In the genomic region with DNA sequence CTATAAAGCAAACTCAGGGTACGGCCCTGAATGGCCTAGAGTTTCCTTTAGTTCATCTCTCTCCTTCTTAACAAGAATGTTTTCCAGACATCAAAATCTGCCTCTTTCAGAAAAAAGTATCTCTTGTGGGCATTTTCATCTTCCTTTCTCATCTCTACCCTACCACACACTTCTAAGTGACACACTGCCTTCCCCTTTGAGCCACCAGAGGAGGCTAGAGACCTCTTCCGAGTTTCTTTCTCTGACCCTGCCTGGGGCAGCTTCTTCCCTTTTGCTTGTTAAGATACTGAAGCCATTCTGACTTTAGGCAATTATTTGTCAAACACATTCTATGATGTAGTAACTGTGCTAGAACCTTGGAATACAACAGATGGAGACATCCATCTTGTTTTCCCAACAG, we compare ENCODE assay signal across 11 cellular contexts. TPM values are rescaled to one million over a fixed set of nuclear protein-coding genes. Genes with fewer than 3 reads are reported as not detected.
DNase-seq lines count a peak whose midpoint lies in the region; ATAC-seq and TF ChIP-seq lines count a peak whose summit lies in the region.
"Had no signal": no experiment of that assay in that cellular context is flagged by ENCODE, and none has a peak within 500 bp of the region (broad histone marks: within the 10 kb centered on the region; RNA-seq: fewer than 3 reads in every experiment).

No MANE protein-coding gene starts in this region.

- no peak overlapping the region for H3K18ac ChIP-seq in H9 (ENCODE audit: insufficient read length, low read depth, low read length)

- no peak overlapping the region for H4K91ac ChIP-seq in H9 (ENCODE audit: insufficient read length, low read depth, low read length)

- POLR2A ChIA-PET in activated CD4-positive, alpha-beta T cell treated with anti-CD3 and anti-CD28 coated beads, Interleukin-2, amount 10 ng/mL, durations not matched to agents 7 days and 5 days (lab: Charles Lee), result no interaction called here

- CTCF ChIA-PET in activated CD4-positive, alpha-beta T cell treated with anti-CD3 and anti-CD28 coated beads, Interleukin-2, amount 10 ng/mL, durations not matched to agents 7 days and 5 days (lab: Charles Lee), result interaction anchor here (0.6 kb wide), 2 partner anchors 1110 to 1142 kb away, joined by 3 read pairs; no protein-coding TSS in a partner anchor

- H2BK12ac ChIP-seq in H9 (ENCODE audit: insufficient read length, low read depth, low read length), result no peak overlapping the region

- no peak overlapping the region for H3K4me2 ChIP-seq in H9 (ENCODE audit: insufficient read depth, insufficient read length, low read length)

- H2AK5ac ChIP-seq in H9 (ENCODE audit: insufficient read length, low read length), result no peak overlapping the region

- H3K9me3 ChIP-seq in H9 (ENCODE audit: control insufficient read depth, low read depth, low read length), result no peaks in the 10 kb centered on the region

- H3K36me3 Mint-ChIP-seq in H9 (ENCODE audit: insufficient read depth in 1 of 3, low read depth in 3 of 3), result no peaks in the 10 kb centered on the region
- no peaks in the 10 kb centered on the region for H3K36me3 Mint-ChIP-seq in activated CD4-positive, alpha-beta T cell treated with anti-CD3 and anti-CD28 coated beads, Interleukin-2, amount 10 ng/mL, durations not matched to agents 7 days and 5 days (ENCODE audit: low read depth)
- H3K36me3 Mint-ChIP-seq: IgD-negative memory B cell had no signal

- H3K27me3 ChIP-seq in H9 (ENCODE audit: insufficient read depth, low read length), result no peaks in the 10 kb centered on the region; the same call in 1 of the 2 replicates

- no peak overlapping the region for H2BK20ac ChIP-seq in H9 (ENCODE audit: low read depth, low read length, poor library complexity, severe bottlenecking)

- H3K4me1 Mint-ChIP-seq in H9, result no peaks in the 10 kb centered on the region
- peaks cover 2% of the 10 kb centered on the region for H3K4me1 Mint-ChIP-seq in activated CD4-positive, alpha-beta T cell treated with anti-CD3 and anti-CD28 coated beads, Interleukin-2, amount 10 ng/mL, durations not matched to agents 7 days and 5 days
- H3K4me1 Mint-ChIP-seq: IgD-negative memory B cell had no signal

- no peak overlapping the region for H2BK120ac ChIP-seq in H9 (ENCODE audit: low read depth, low read length, poor library complexity, severe bottlenecking)

- H3K27ac Mint-ChIP-seq in H9, result no peak overlapping the region
- no peak overlapping the region for H3K27ac Mint-ChIP-seq in activated CD4-positive, alpha-beta T cell treated with anti-CD3 and anti-CD28 coated beads, Interleukin-2, amount 10 ng/mL, durations not matched to agents 7 days and 5 days
- H3K27ac Mint-ChIP-seq: IgD-negative memory B cell had no signal

- WGBS in H9 (ENCODE audit: extremely low coverage, insufficient read length, low lambda C conversion rate), result no CpG with 5 or more reads among the region's 2 CpGs

- H3K4ac ChIP-seq in H9 (ENCODE audit: low read depth, low read length), result no peak overlapping the region

- no peaks in the 10 kb centered on the region for H3K23me2 ChIP-seq in H9 (ENCODE audit: insufficient read length, low read depth, low read length, poor library complexity, severe bottlenecking)

- no peak overlapping the region for H3K23ac ChIP-seq in H9 (ENCODE audit: insufficient read length, low read depth, low read length)

- no peak overlapping the region for H2BK5ac ChIP-seq in H9 (ENCODE audit: insufficient read length, low read length)

- TF ChIP-seq CTCF in H9 (conservative IDR thresholded peaks at IDR 0.05), result peak; percentile 90

- no peak overlapping the region for H3K27ac ChIP-seq in H9 (ENCODE audit: insufficient read length, low read depth, low read length)

- H2AFZ ChIP-seq in H9 (ENCODE audit: low read length), result no peak overlapping the region

- no peaks in the 10 kb centered on the region for H3K79me2 ChIP-seq in H9 (ENCODE audit: insufficient read depth, low read length)

- no peak overlapping the region for H4K8ac ChIP-seq in H9 (replicated peaks; ENCODE audit: insufficient read length, low read depth, low read length)

- no peak overlapping the region for H3K9ac ChIP-seq in H9 (ENCODE audit: extremely low read depth, insufficient read length, low read length)

- no peak overlapping the region for H3K14ac ChIP-seq in H9 (ENCODE audit: insufficient read depth, low read length)

- no peak overlapping the region for H4K5ac ChIP-seq in H9 (ENCODE audit: insufficient read length, low read depth, low read length)

- H3K9me3 Mint-ChIP-seq in H9, result no peaks in the 10 kb centered on the region
- no peaks in the 10 kb centered on the region for H3K9me3 Mint-ChIP-seq in activated CD4-positive, alpha-beta T cell treated with anti-CD3 and anti-CD28 coated beads, Interleukin-2, amount 10 ng/mL, durations not matched to agents 7 days and 5 days
- H3K9me3 Mint-ChIP-seq: IgD-negative memory B cell had no signal

- no peak overlapping the region for H3T11ph ChIP-seq in H9 (ENCODE audit: low read length)

- H4K20me1 ChIP-seq in H9 (ENCODE audit: control insufficient read depth, insufficient read depth, insufficient read length), result no peaks in the 10 kb centered on the region

- peaks cover 55% of the 10 kb centered on the region for H3K27me3 Mint-ChIP-seq in H9 (ENCODE audit: low read depth)
- peaks cover 75% of the 10 kb centered on the region for H3K27me3 Mint-ChIP-seq in activated CD4-positive, alpha-beta T cell treated with anti-CD3 and anti-CD28 coated beads, Interleukin-2, amount 10 ng/mL, durations not matched to agents 7 days and 5 days

- H3K4me1 ChIP-seq in H9 (ENCODE audit: insufficient read depth, low read length), result no peaks in the 10 kb centered on the region

- no peak overlapping the region for H3K56ac ChIP-seq in H9 (ENCODE audit: insufficient read length, low read depth, low read length)

- no peaks in the 10 kb centered on the region for H3K79me1 ChIP-seq in H9 (ENCODE audit: insufficient read depth, low read depth, low read length, poor library complexity, severe bottlenecking)

- no peak overlapping the region for H2BK15ac ChIP-seq in H9 (ENCODE audit: low read depth, low read length)

- no peak for ATAC-seq in GM19023 (IDR thresholded peaks at IDR 0.05; ENCODE audit: unreplicated experiment)
- ATAC-seq in HG03457 (IDR thresholded peaks at IDR 0.05; ENCODE audit: unreplicated experiment), result no peak
- ATAC-seq: left ventricle myocardium superior had no signal

- DNase-seq in CD1c-positive myeloid dendritic cell (ENCODE audit: extremely low spot score), result peak; percentile 37
- peak; percentile 43 for DNase-seq in H9
- DNase-seq in activated CD4-positive, alpha-beta T cell treated with anti-CD3 and anti-CD28 coated beads, Interleukin-2, amount 10 ng/mL, durations not matched to agents 7 days and 5 days, result peak; percentile 32
- peak; percentile 65 for DNase-seq in islet precursor cell
- DNase-seq in NCI-H2196 treated with DMSO at 0.1 percent for 48 hours (lab: John Stamatoyannopoulos, UW; ENCODE audit: unreplicated experiment), result no peak
- no peak for DNase-seq in NCI-H128 (lab: John Stamatoyannopoulos, UW; ENCODE audit: unreplicated experiment)
- DNase-seq: activated effector memory CD4-positive, alpha-beta T cell treated with Interleukin-2 at 50 U/mL for 16 hours; left ventricle myocardium superior had no signal

- H3K4me3 Mint-ChIP-seq in H9, result no peak overlapping the region
- no peak overlapping the region for H3K4me3 Mint-ChIP-seq in activated CD4-positive, alpha-beta T cell treated with anti-CD3 and anti-CD28 coated beads, Interleukin-2, amount 10 ng/mL, durations not matched to agents 7 days and 5 days
- H3K4me3 Mint-ChIP-seq: IgD-negative memory B cell had no signal

RNA-seq across cellular contexts. Expression of a gene that starts 8.7 kb away (rescaled TPM):
- total RNA-seq in H9 (2021), result 0.02 and 0.09 TPM in 2 replicates
- under 1 TPM; 0.07 to 0.10 TPM for total RNA-seq in activated CD4-positive, alpha-beta T cell treated with anti-CD3 and anti-CD28 coated beads, Interleukin-2, amount 10 ng/mL, durations not matched to agents 7 days and 5 days

Comparison
In these comparisons a context has a peak if more than half of its experiments do, and no peak if none do; other contexts are left out.
1. DNase-seq: peak in CD1c-positive myeloid dendritic cell (single experiment), H9 (single experiment), activated CD4-positive, alpha-beta T cell treated with anti-CD3 and anti-CD28 coated beads, Interleukin-2, amount 10 ng/mL, durations not matched to agents 7 days and 5 days (single experiment) and islet precursor cell (single experiment); none in NCI-H2196 treated with DMSO at 0.1 percent for 48 hours (single experiment) and NCI-H128 (single experiment).